ENCODE assay signal across 7 cellular contexts in the genomic region with DNA sequence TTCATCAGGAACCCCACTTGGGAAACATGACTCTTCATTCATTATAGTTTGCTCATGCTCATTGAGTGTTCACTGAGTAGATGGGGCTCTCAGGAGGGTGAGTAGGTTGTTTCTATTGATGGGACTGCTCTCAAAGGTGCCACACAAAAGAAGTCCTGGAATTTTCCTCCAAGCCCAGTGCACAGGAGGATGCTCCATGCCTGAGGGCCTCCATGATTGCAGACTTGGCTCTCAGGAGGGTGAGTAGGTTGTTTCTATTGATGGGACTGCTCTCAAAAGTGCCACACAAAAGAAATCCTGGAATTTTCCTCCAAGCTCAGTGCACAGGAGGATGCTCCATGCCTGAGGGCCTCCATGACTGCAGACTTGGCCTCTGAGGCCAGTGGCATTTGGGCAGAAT.
"Had no signal": no experiment of that assay in that cellular context is flagged by ENCODE, and none has a peak within 500 bp of the region (broad histone marks: within the 10 kb centered on the region; RNA-seq: fewer than 3 reads in every experiment).

No MANE protein-coding gene starts in this region.

- H3K4me3 ChIP-seq: K562 had no signal

- H3K27ac ChIP-seq: HL-60, KMS-11 had no signal

- H3K4me2 ChIP-seq: KMS-11 had no signal

- ATAC-seq: HepG2, K562 had no signal

- DNase-seq: IMR-90, KBM-7, KG1 had no signal
